12 cellular contexts compared by ENCODE assay signal in genomic region chr1:166089804-166090203, GRCh38.
DNase-seq lines count a peak whose midpoint lies in the region; ATAC-seq and TF ChIP-seq lines count a peak whose summit lies in the region.
"Had no signal": no experiment of that assay in that cellular context is flagged by ENCODE, and none has a peak within 500 bp of the region (broad histone marks: within the 10 kb centered on the region; RNA-seq: fewer than 3 reads in every experiment).

No MANE protein-coding gene starts in this region.

- DNase-seq in Daoy (ENCODE audit: low read depth): peak; percentile 20
- peak; percentile 43 for DNase-seq in NCI-H1694 treated with DMSO at 0.1 percent for 48 hours (lab: John Stamatoyannopoulos, UW)
- DNase-seq in foreskin fibroblast: no peak
- DNase-seq in AML-193 (lab: John Stamatoyannopoulos, UW): no peak
- DNase-seq in posterior vena cava (ENCODE audit: low spot score): no peak
- DNase-seq in omental fat pad (ENCODE audit: low spot score): no peak
- DNase-seq: activated naive CD4-positive, alpha-beta T cell treated with anti-CD3 and anti-CD28 coated beads for 36 hours; kidney; NCI-H187 treated with DMSO at 0.1 percent for 48 hours; stomach had no signal

- no peak for TF ChIP-seq CTCF in foreskin fibroblast (IDR thresholded peaks at IDR 0.05; ENCODE audit: low read depth, low read length)
- no peak for TF ChIP-seq CTCF in omental fat pad (IDR thresholded peaks at IDR 0.05)

- intact Hi-C loops in posterior vena cava (cut with DNase I): no loop called here

- no peak overlapping the region for H3K4me3 ChIP-seq in foreskin fibroblast (ENCODE audit: low read depth in 1 of 2, low read length in 2 of 2)
- H3K4me3 ChIP-seq: stomach had no signal

- ATAC-seq in GM18868 (IDR thresholded peaks at IDR 0.05; ENCODE audit: unreplicated experiment): peak; percentile 60
- peak; percentile 70 for ATAC-seq in HG02870 (IDR thresholded peaks at IDR 0.05; ENCODE audit: unreplicated experiment)
- no peak for ATAC-seq in omental fat pad (ENCODE audit: low FRiP score)

Comparison
In these comparisons a context has a peak if more than half of its experiments do, and no peak if none do; other contexts are left out.
1. DNase-seq: peak in Daoy (single experiment) and NCI-H1694 treated with DMSO at 0.1 percent for 48 hours (single experiment); none in foreskin fibroblast (0 of 2), AML-193 (0 of 2), posterior vena cava (single experiment) and omental fat pad (single experiment).